21 cellular contexts compared by ENCODE assay signal in genomic region chr2:211014906-211015305, GRCh38.
A peak's percentile ranks its signal among the peaks of the same experiment; 100 is the strongest.
DNase-seq lines count a peak whose midpoint lies in the region; ATAC-seq, FAIRE-seq and TF ChIP-seq lines count a peak whose summit lies in the region.
"Had no signal": no experiment of that assay in that cellular context is flagged by ENCODE, and none has a peak within 500 bp of the region (broad histone marks: within the 10 kb centered on the region; RNA-seq: fewer than 3 reads in every experiment).

No MANE protein-coding gene starts in this region.

- peaks cover 9% of the 10 kb centered on the region; the same call in 1 of the 2 replicates for H3K9me2 ChIP-seq in GM23338 (ENCODE audit: insufficient read depth)

- H3K4me3 ChIP-seq in GM23338 (no peak overlapping the region), HepG2 (replicated peaks in 1 of 3; ENCODE audit: insufficient read depth in 1 of 3, low read depth in 2 of 3, low read length in 3 of 3) (no peak overlapping the region), SJCRH30 (no peak overlapping the region)
- H3K4me3 ChIP-seq: BLaER1 had no signal

- H3K36me3 ChIP-seq in GM23338 (ENCODE audit: insufficient read depth) (no peaks in the 10 kb centered on the region), HepG2 (replicated peaks in 1 of 2; ENCODE audit: control insufficient read depth in 1 of 2, insufficient read depth in 2 of 2, low read length in 2 of 2) (no peaks in the 10 kb centered on the region), SJCRH30 (no peaks in the 10 kb centered on the region)
- H3K36me3 ChIP-seq: BE2C, BLaER1 had no signal

- H3K9ac ChIP-seq in HepG2 (ENCODE audit: insufficient read depth, low read depth, low read length): no peak overlapping the region
- H3K9ac ChIP-seq: BLaER1 had no signal

- H3K79me2 ChIP-seq in GM23338 (replicated peaks; ENCODE audit: insufficient read depth) (no peaks in the 10 kb centered on the region), HepG2 (ENCODE audit: insufficient read depth, low read length) (no peaks in the 10 kb centered on the region)

- no peaks in the 10 kb centered on the region for H3K9me3 Mint-ChIP-seq in GM23338

- DNase-seq in GM23338 (ENCODE audit: low spot score) (no peak), HepG2 (ENCODE audit: low spot score) (no peak), HK-2 (ENCODE audit: unreplicated experiment) (no peak), SJCRH30 (no peak), Kasumi-1 (lab: John Stamatoyannopoulos, UW) (no peak)
- DNase-seq: 8988T; ACHN; BE2C; C1 segment of cervical spinal cord; CD4-positive, alpha-beta memory T cell; CD4-positive, CD25-positive, alpha-beta regulatory T cell; CD8-positive, alpha-beta memory T cell; COR-L47; DMS79 treated with DMSO at 0.1 percent for 48 hours; GF-D8 had no signal

- TF ChIP-seq RAD21 in HepG2 (CRISPR knock-in tag; IDR thresholded peaks at IDR 0.05): no peak

- POLR2A ChIA-PET in HepG2 (lab: Yijun Ruan, JAX): no interaction called here

- CTCF ChIA-PET in HepG2 (lab: Yijun Ruan, JAX; ENCODE audit: low intra/inter-chr PET ratio, low total read pairs): no interaction called here

- FAIRE-seq in HepG2 (lab: Jason Lieb, UNC): no peak
- FAIRE-seq: A204.1, G401.6, GM12891, GM19239 had no signal

- H3K4me1 ChIP-seq in GM23338 (ENCODE audit: insufficient read depth) (no peaks in the 10 kb centered on the region), HepG2 (ENCODE audit: insufficient read depth, low read length) (peaks cover 19% of the 10 kb centered on the region), SJCRH30 (no peaks in the 10 kb centered on the region)
- H3K4me1 ChIP-seq: BE2C, BLaER1 had no signal

- H3K4me1 Mint-ChIP-seq in GM23338: no peaks in the 10 kb centered on the region
- H3K4me1 Mint-ChIP-seq: CD14-positive monocyte; CD4-positive, alpha-beta memory T cell; CD4-positive, CD25-positive, alpha-beta regulatory T cell; CD8-positive, alpha-beta memory T cell had no signal

- in situ Hi-C loops in HepG2 (cut with HindIII; ENCODE audit: extremely low pct_ligation_motif_present, low pct_unique_long_range_greater_than_20kb): no loop called here

- ATAC-seq in GM23338 (no peak), HepG2 (no peak)

- no peaks in the 10 kb centered on the region for H3K27me3 ChIP-seq in GM23338 (ENCODE audit: insufficient read depth)
- no peaks in the 10 kb centered on the region for H3K27me3 ChIP-seq in HepG2 (ENCODE audit: control insufficient read depth in 1 of 2, insufficient read depth in 2 of 2, low read length in 2 of 2)
- H3K27me3 ChIP-seq in SJCRH30: no peaks in the 10 kb centered on the region
- H3K27me3 ChIP-seq: BE2C, BLaER1 had no signal

- H3K27ac ChIP-seq in GM23338 (ENCODE audit: low read depth): no peak overlapping the region
- H3K27ac ChIP-seq in HepG2 (ENCODE audit: extremely low read length, insufficient read depth, low read length): no peak overlapping the region
- no peak overlapping the region for H3K27ac ChIP-seq in SJCRH30
- H3K27ac ChIP-seq: BLaER1 had no signal

- H4K20me1 ChIP-seq in GM23338 (replicated peaks; ENCODE audit: insufficient read depth) (no peaks in the 10 kb centered on the region), HepG2 (ENCODE audit: insufficient read depth, low read length) (no peaks in the 10 kb centered on the region)
- H4K20me1 ChIP-seq: BLaER1 had no signal

- H3K36me3 Mint-ChIP-seq in GM23338 (ENCODE audit: low read depth): no peaks in the 10 kb centered on the region
- H3K36me3 Mint-ChIP-seq: CD14-positive monocyte; CD4-positive, alpha-beta memory T cell; CD4-positive, CD25-positive, alpha-beta regulatory T cell; CD8-positive, alpha-beta memory T cell had no signal

- no peaks in the 10 kb centered on the region for H3F3A ChIP-seq in GM23338 (replicated peaks; ENCODE audit: low read depth)

- H2AFZ ChIP-seq in GM23338 (peak overlapping the region; percentile 70; the same call in 1 of the 2 replicates), HepG2 (ENCODE audit: low read length) (no peak overlapping the region)

- H3K4me3 Mint-ChIP-seq in GM23338: no peak overlapping the region
- H3K4me3 Mint-ChIP-seq: CD14-positive monocyte; CD4-positive, alpha-beta memory T cell; CD8-positive, alpha-beta memory T cell had no signal

- 26% methylated on average over 2 of the region's 2 CpGs for WGBS in HepG2 (ENCODE audit: low lambda C conversion rate)

- TF ChIP-seq CTCF in GM23338 (conservative IDR thresholded peaks at IDR 0.05; ENCODE audit: low read depth in 2 of 2) (no peak), HepG2 (CRISPR knock-in tag; IDR thresholded peaks at IDR 0.05) (no peak)

- no peak overlapping the region for H3K27ac Mint-ChIP-seq in GM23338
- H3K27ac Mint-ChIP-seq: CD14-positive monocyte; CD4-positive, alpha-beta memory T cell; CD4-positive, CD25-positive, alpha-beta regulatory T cell; CD8-positive, alpha-beta memory T cell had no signal

- TF ChIP-seq EP300 in HepG2 (IDR thresholded peaks at IDR 0.05; ENCODE audit: low read depth in 2 of 2, low read length in 2 of 2) (no peak), HepG2 (CRISPR knock-in tag; IDR thresholded peaks at IDR 0.05; ENCODE audit: borderline replicate concordance) (no peak)

- no peak overlapping the region for H3K4me2 ChIP-seq in GM23338
- peak overlapping the region; percentile 50; the same call in 1 of the 2 replicates for H3K4me2 ChIP-seq in HepG2 (ENCODE audit: low read depth, low read length)
- H3K4me2 ChIP-seq: BLaER1 had no signal

- no TSS peak for BruUV-seq in HepG2 (replicated peaks; lab: Mats Ljungman, UMichigan)

- H3K9me3 ChIP-seq in HepG2 (ENCODE audit: low read length) (no peaks in the 10 kb centered on the region), SJCRH30 (replicated peaks) (no peaks in the 10 kb centered on the region)
- H3K9me3 ChIP-seq: BE2C, BLaER1 had no signal

- intact Hi-C loops in HepG2 (cut with micrococcal nuclease; ENCODE audit: unreplicated experiment): loop anchor here (2.0 to 5.0 kb wide), 2 partner anchors 18 to 48 kb away; no protein-coding TSS in a partner anchor

- no peak for TF ChIP-seq POLR2A in HepG2 (IDR thresholded peaks at IDR 0.05; ENCODE audit: insufficient read depth in 1 of 2, low read depth in 2 of 2, low read length in 2 of 2)

- H3K27me3 Mint-ChIP-seq in GM23338 (ENCODE audit: insufficient read depth, low read depth, poor library complexity): no peaks in the 10 kb centered on the region
- H3K27me3 Mint-ChIP-seq: CD4-positive, alpha-beta memory T cell; CD4-positive, CD25-positive, alpha-beta regulatory T cell; CD8-positive, alpha-beta memory T cell had no signal

TF ChIP-seq in GM23338, 12 proteins besides CTCF, POLR2A, EP300 and RAD21 (continues in another document):
- TF ChIP-seq EZH2 (IDR thresholded peaks at IDR 0.05; ENCODE audit: low read depth, unreplicated experiment) (no peak), EZH2phosphoT487 (IDR thresholded peaks at IDR 0.05; ENCODE audit: unreplicated experiment) (no peak), JUNB (IDR thresholded peaks at IDR 0.05; ENCODE audit: unreplicated experiment) (no peak), ZNF331 (CRISPR knock-in tag; IDR thresholded peaks at IDR 0.05; ENCODE audit: low read depth) (no peak)
- TF ChIP-seq, protein P1, sequence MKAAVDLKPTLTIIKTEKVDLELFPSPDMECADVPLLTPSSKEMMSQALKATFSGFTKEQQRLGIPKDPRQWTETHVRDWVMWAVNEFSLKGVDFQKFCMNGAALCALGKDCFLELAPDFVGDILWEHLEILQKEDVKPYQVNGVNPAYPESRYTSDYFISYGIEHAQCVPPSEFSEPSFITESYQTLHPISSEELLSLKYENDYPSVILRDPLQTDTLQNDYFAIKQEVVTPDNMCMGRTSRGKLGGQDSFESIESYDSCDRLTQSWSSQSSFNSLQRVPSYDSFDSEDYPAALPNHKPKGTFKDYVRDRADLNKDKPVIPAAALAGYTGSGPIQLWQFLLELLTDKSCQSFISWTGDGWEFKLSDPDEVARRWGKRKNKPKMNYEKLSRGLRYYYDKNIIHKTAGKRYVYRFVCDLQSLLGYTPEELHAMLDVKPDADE (IDR thresholded peaks at IDR 0.05): no peak

TF ChIP-seq in HepG2, 621 proteins besides CTCF, POLR2A, EP300 and RAD21 (continues in another document):
- TF ChIP-seq AFF4 (CRISPR knock-in tag; IDR thresholded peaks at IDR 0.05) (no peak), CCAR2 (optimal IDR thresholded peaks at IDR 0.05; ENCODE audit: low read depth, low read length) (no peak), FOXC1 (CRISPR knock-in tag; IDR thresholded peaks at IDR 0.05; ENCODE audit: borderline replicate concordance) (no peak), ZNF788 (CRISPR knock-in tag; IDR thresholded peaks at IDR 0.05; ENCODE audit: borderline replicate concordance) (no peak), ZNF33B (CRISPR knock-in tag; IDR thresholded peaks at IDR 0.05) (no peak), FOXA1 (IDR thresholded peaks at IDR 0.05) (no peak), FOXA1 (CRISPR knock-in tag; IDR thresholded peaks at IDR 0.05) (no peak), PITX1 (CRISPR knock-in tag; IDR thresholded peaks at IDR 0.05) (no peak)
